Comparison of ENCODE assay signal across 10 cellular contexts in genomic region chr1:33228935-33229487, GRCh38. TPM values are rescaled to one million over a fixed set of nuclear protein-coding genes. Genes with fewer than 3 reads are reported as not detected.
A peak's percentile ranks its signal among the peaks of the same experiment; 100 is the strongest.
DNase-seq lines count a peak whose midpoint lies in the region; ATAC-seq and TF ChIP-seq lines count a peak whose summit lies in the region.
"Had no signal": no experiment of that assay in that cellular context is flagged by ENCODE, and none has a peak within 500 bp of the region (broad histone marks: within the 10 kb centered on the region; RNA-seq: fewer than 3 reads in every experiment).

No MANE protein-coding gene starts in this region.

- H2AK5ac ChIP-seq in trophoblast cell (ENCODE audit: low read length): no peak overlapping the region

- H3K27ac ChIP-seq in trophoblast cell (ENCODE audit: low read depth, low read length): no peak overlapping the region

- H2BK12ac ChIP-seq in trophoblast cell (ENCODE audit: low read length): no peak overlapping the region

- no peak overlapping the region for H3K14ac ChIP-seq in trophoblast cell (ENCODE audit: low read length)

- no peaks in the 10 kb centered on the region for H3K27me3 ChIP-seq in trophoblast cell (ENCODE audit: insufficient read depth, low read length)

- no peak overlapping the region for H2BK120ac ChIP-seq in trophoblast cell (ENCODE audit: insufficient read depth, low read length, poor library complexity)

- no peak overlapping the region for H4K8ac ChIP-seq in trophoblast cell (ENCODE audit: low read depth, low read length)

- no peaks in the 10 kb centered on the region for H3K79me2 ChIP-seq in trophoblast cell (ENCODE audit: control insufficient read depth, insufficient read depth, low read length, poor library complexity)

- no peaks in the 10 kb centered on the region for H3K9me3 ChIP-seq in trophoblast cell (ENCODE audit: insufficient read depth, low read depth, low read length)

- TF ChIP-seq POLR2A in GM18505 (IDR thresholded peaks at IDR 0.05; ENCODE audit: borderline replicate concordance, extremely low read depth, insufficient read depth, insufficient read length): no peak

- no peak overlapping the region for H3K4me3 ChIP-seq in fibroblast of the aortic adventitia (ENCODE audit: low read depth, low read length)
- H3K4me3 ChIP-seq in trophoblast cell (ENCODE audit: low read depth, low read length): no peak overlapping the region

- TF ChIP-seq CTCF in fibroblast of the aortic adventitia (IDR thresholded peaks at IDR 0.05; ENCODE audit: insufficient read depth, low read length): no peak

- no peak overlapping the region for H2AFZ ChIP-seq in trophoblast cell (ENCODE audit: insufficient read depth, low read length, poor library complexity)

- no peaks in the 10 kb centered on the region for H3K36me3 ChIP-seq in trophoblast cell (ENCODE audit: control insufficient read depth in 1 of 2, insufficient read depth in 2 of 2, low read length in 2 of 2)

- H4K12ac ChIP-seq in trophoblast cell (ENCODE audit: low read depth, low read length): no peak overlapping the region

- no peak overlapping the region for H3K4ac ChIP-seq in trophoblast cell (ENCODE audit: low read depth, low read length)

- no CpG with 5 or more reads among the region's 5 CpGs for WGBS in trophoblast cell (ENCODE audit: extremely low coverage, insufficient coverage, insufficient read length)

- H4K91ac ChIP-seq in trophoblast cell (ENCODE audit: low read depth, low read length): no peak overlapping the region

- no peak overlapping the region for H2BK5ac ChIP-seq in trophoblast cell (ENCODE audit: low read depth, low read length, poor library complexity)

- no peak for ATAC-seq in GM21528 (IDR thresholded peaks at IDR 0.05; ENCODE audit: low FRiP score, unreplicated experiment)
- ATAC-seq in HG03108 (IDR thresholded peaks at IDR 0.05; ENCODE audit: unreplicated experiment): no peak
- no peak for ATAC-seq in GM21360 (IDR thresholded peaks at IDR 0.05; ENCODE audit: unreplicated experiment)
- ATAC-seq in GM18505 (IDR thresholded peaks at IDR 0.05; ENCODE audit: unreplicated experiment): no peak

- H3K9ac ChIP-seq in trophoblast cell (ENCODE audit: low read length): no peak overlapping the region

- H3K18ac ChIP-seq in trophoblast cell (ENCODE audit: low read length): no peak overlapping the region

- no peak overlapping the region for H3K4me2 ChIP-seq in trophoblast cell (ENCODE audit: low read length)

- DNase-seq in ELR (ENCODE audit: low read depth): peak; percentile 51
- peak; percentile 86 for DNase-seq in RPMI7951 (ENCODE audit: low read depth)
- peak; percentile 96 for DNase-seq in fibroblast of the aortic adventitia (ENCODE audit: low read depth)
- peak; percentile 26 to 43 for DNase-seq in trophoblast cell
- DNase-seq: activated naive CD4-positive, alpha-beta T cell treated with anti-CD3 and anti-CD28 coated beads, Interleukin-2, amount 10 ng/mL, durations not matched to agents 7 days and 5 days; NCI-H2029 had no signal

- no peaks in the 10 kb centered on the region for H3K4me1 ChIP-seq in trophoblast cell (ENCODE audit: control insufficient read depth in 1 of 2, insufficient read depth in 2 of 2, low read length in 2 of 2)

- no peaks in the 10 kb centered on the region for H3K79me1 ChIP-seq in trophoblast cell (ENCODE audit: low read length)

- no peak overlapping the region for H3K23ac ChIP-seq in trophoblast cell (ENCODE audit: low read length)

RNA-seq across cellular contexts. Expression of gene ZNF362, which starts 27.3 kb away (rescaled TPM):
- total RNA-seq in RPMI7951 (2014; rRNA removed; shearing (Covaris generic)): 6.6 and 8.9 TPM in 2 replicates
- 12.3 and 14.5 TPM in 2 replicates for total RNA-seq in fibroblast of the aortic adventitia (ENCODE audit: low replicate concordance)
- 31.7 and 34.3 TPM in 2 replicates for polyA plus RNA-seq in trophoblast cell (2013)

RNA-seq across cellular contexts. Expression of gene TRIM62, which starts 47.2 kb away (rescaled TPM):
- 5.6 and 6.2 TPM in 2 replicates for total RNA-seq in RPMI7951 (2014; rRNA removed; shearing (Covaris generic))
- 3.1 and 10.7 TPM in 2 replicates for total RNA-seq in fibroblast of the aortic adventitia (ENCODE audit: low replicate concordance)
- 4.7 and 4.8 TPM in 2 replicates for polyA plus RNA-seq in trophoblast cell (2013)

Comparison
In these comparisons a context has a peak if more than half of its experiments do, and no peak if none do; other contexts are left out.
1. DNase-seq: peak in every context shown above with its lines; median percentile 96 in fibroblast of the aortic adventitia; 86 in RPMI7951; 51 in ELR; 34 in trophoblast cell.